Comparison of ENCODE assay signal across 1 cellular context in genomic region chr21:19540287-19540686, GRCh38.
TF ChIP-seq lines count a peak whose summit lies in the region.

No MANE protein-coding gene starts in this region.

TF ChIP-seq in K562, 482 proteins besides CTCF, POLR2A, EP300 and RAD21 (continued from another document and continues in another):
- TF ChIP-seq SMARCB1 (IDR thresholded peaks at IDR 0.05; ENCODE audit: insufficient read length, low read depth): no peak
- no peak for TF ChIP-seq ZNF431 (CRISPR knock-in tag; IDR thresholded peaks at IDR 0.05)
- TF ChIP-seq MEIS2 (IDR thresholded peaks at IDR 0.05; ENCODE audit: partially characterized antibody): no peak
- no peak for TF ChIP-seq E4F1 (CRISPR knock-in tag; IDR thresholded peaks at IDR 0.05; ENCODE audit: borderline replicate concordance)
- no peak for TF ChIP-seq TEAD4 (IDR thresholded peaks at IDR 0.05; ENCODE audit: low read length)
- TF ChIP-seq TEAD4 (CRISPR knock-in tag; IDR thresholded peaks at IDR 0.05; ENCODE audit: borderline replicate concordance): no peak
- TF ChIP-seq ZNF224 (CRISPR knock-in tag; IDR thresholded peaks at IDR 0.05): no peak
- TF ChIP-seq RERE (CRISPR knock-in tag; IDR thresholded peaks at IDR 0.05; ENCODE audit: borderline replicate concordance): no peak
- TF ChIP-seq TCF7L2 (IDR thresholded peaks at IDR 0.05; ENCODE audit: low read depth, low read length): no peak
- no peak for TF ChIP-seq SETDB1 (IDR thresholded peaks at IDR 0.05; ENCODE audit: low read length)
- TF ChIP-seq ATF1 (CRISPR knock-in tag; IDR thresholded peaks at IDR 0.05): no peak
- TF ChIP-seq ATF1 (tag; IDR thresholded peaks at IDR 0.05): no peak
- TF ChIP-seq ZNF347 (CRISPR knock-in tag; IDR thresholded peaks at IDR 0.05; ENCODE audit: low read depth): no peak
- TF ChIP-seq POLR2B (IDR thresholded peaks at IDR 0.05; ENCODE audit: low read depth, partially characterized antibody): no peak
- TF ChIP-seq, protein P1, sequence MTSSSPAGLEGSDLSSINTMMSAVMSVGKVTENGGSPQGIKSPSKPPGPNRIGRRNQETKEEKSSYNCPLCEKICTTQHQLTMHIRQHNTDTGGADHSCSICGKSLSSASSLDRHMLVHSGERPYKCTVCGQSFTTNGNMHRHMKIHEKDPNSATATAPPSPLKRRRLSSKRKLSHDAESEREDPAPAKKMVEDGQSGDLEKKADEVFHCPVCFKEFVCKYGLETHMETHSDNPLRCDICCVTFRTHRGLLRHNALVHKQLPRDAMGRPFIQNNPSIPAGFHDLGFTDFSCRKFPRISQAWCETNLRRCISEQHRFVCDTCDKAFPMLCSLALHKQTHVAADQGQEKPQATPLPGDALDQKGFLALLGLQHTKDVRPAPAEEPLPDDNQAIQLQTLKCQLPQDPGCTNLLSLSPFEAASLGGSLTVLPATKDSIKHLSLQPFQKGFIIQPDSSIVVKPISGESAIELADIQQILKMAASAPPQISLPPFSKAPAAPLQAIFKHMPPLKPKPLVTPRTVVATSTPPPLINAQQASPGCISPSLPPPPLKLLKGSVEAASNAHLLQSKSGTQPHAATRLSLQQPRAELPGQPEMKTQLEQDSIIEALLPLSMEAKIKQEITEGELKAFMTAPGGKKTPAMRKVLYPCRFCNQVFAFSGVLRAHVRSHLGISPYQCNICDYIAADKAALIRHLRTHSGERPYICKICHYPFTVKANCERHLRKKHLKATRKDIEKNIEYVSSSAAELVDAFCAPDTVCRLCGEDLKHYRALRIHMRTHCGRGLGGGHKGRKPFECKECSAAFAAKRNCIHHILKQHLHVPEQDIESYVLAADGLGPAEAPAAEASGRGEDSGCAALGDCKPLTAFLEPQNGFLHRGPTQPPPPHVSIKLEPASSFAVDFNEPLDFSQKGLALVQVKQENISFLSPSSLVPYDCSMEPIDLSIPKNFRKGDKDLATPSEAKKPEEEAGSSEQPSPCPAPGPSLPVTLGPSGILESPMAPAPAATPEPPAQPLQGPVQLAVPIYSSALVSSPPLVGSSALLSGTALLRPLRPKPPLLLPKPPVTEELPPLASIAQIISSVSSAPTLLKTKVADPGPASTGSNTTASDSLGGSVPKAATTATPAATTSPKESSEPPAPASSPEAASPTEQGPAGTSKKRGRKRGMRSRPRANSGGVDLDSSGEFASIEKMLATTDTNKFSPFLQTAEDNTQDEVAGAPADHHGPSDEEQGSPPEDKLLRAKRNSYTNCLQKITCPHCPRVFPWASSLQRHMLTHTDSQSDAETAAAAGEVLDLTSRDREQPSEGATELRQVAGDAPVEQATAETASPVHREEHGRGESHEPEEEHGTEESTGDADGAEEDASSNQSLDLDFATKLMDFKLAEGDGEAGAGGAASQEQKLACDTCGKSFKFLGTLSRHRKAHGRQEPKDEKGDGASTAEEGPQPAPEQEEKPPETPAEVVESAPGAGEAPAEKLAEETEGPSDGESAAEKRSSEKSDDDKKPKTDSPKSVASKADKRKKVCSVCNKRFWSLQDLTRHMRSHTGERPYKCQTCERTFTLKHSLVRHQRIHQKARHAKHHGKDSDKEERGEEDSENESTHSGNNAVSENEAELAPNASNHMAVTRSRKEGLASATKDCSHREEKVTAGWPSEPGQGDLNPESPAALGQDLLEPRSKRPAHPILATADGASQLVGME (CRISPR knock-in tag; IDR thresholded peaks at IDR 0.05): no peak
- TF ChIP-seq GABPA (tag; conservative IDR thresholded peaks at IDR 0.05; ENCODE audit: low read depth): peak; percentile 30; the same call in 1 of the 2 replicates
- TF ChIP-seq ZNF699 (CRISPR knock-in tag; IDR thresholded peaks at IDR 0.05; ENCODE audit: insufficient replicate concordance): no peak
- no peak for TF ChIP-seq E2F3 (CRISPR knock-in tag; IDR thresholded peaks at IDR 0.05)
- no peak for TF ChIP-seq ZNF140 (CRISPR knock-in tag; IDR thresholded peaks at IDR 0.05)
- TF ChIP-seq TRIM28 (IDR thresholded peaks at IDR 0.05): no peak
- TF ChIP-seq ZNF445 (CRISPR knock-in tag; IDR thresholded peaks at IDR 0.05; ENCODE audit: low read depth): no peak
- no peak for TF ChIP-seq L3MBTL2 (IDR thresholded peaks at IDR 0.05)
- TF ChIP-seq CREB1 (IDR thresholded peaks at IDR 0.05): no peak
- no peak for TF ChIP-seq CREB1 (CRISPR knock-in tag; IDR thresholded peaks at IDR 0.05)
- TF ChIP-seq ZNF76 (CRISPR knock-in tag; IDR thresholded peaks at IDR 0.05; ENCODE audit: borderline replicate concordance): no peak
- TF ChIP-seq SAFB (IDR thresholded peaks at IDR 0.05; ENCODE audit: borderline replicate concordance, low read depth, low read length): no peak
- TF ChIP-seq KAT8 (IDR thresholded peaks at IDR 0.05; ENCODE audit: low read depth): no peak
- TF ChIP-seq, protein P2, sequence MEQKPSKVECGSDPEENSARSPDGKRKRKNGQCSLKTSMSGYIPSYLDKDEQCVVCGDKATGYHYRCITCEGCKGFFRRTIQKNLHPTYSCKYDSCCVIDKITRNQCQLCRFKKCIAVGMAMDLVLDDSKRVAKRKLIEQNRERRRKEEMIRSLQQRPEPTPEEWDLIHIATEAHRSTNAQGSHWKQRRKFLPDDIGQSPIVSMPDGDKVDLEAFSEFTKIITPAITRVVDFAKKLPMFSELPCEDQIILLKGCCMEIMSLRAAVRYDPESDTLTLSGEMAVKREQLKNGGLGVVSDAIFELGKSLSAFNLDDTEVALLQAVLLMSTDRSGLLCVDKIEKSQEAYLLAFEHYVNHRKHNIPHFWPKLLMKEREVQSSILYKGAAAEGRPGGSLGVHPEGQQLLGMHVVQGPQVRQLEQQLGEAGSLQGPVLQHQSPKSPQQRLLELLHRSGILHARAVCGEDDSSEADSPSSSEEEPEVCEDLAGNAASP (IDR thresholded peaks at IDR 0.05): no peak
- no peak for TF ChIP-seq TFAM (CRISPR knock-in tag; conservative IDR thresholded peaks at IDR 0.05)
- TF ChIP-seq NFE2 (IDR thresholded peaks at IDR 0.05; ENCODE audit: low read depth): peak; percentile 4; the same call in 1 of the 2 replicates
- no peak for TF ChIP-seq LCOR (CRISPR knock-in tag; IDR thresholded peaks at IDR 0.05)
- no peak for TF ChIP-seq RBM17 (IDR thresholded peaks at IDR 0.05; ENCODE audit: borderline replicate concordance, low read depth, low read length)
- TF ChIP-seq TOE1 (IDR thresholded peaks at IDR 0.05; ENCODE audit: borderline replicate concordance): no peak
- TF ChIP-seq TOE1 (CRISPR knock-in tag; IDR thresholded peaks at IDR 0.05; ENCODE audit: borderline replicate concordance, low read depth): no peak
- no peak for TF ChIP-seq ZNF146 (CRISPR knock-in tag; IDR thresholded peaks at IDR 0.05; ENCODE audit: unreplicated experiment)
- no peak for TF ChIP-seq TBP (optimal IDR thresholded peaks at IDR 0.05; ENCODE audit: low read depth, low read length)
- TF ChIP-seq SMARCA4 (IDR thresholded peaks at IDR 0.05): no peak
- TF ChIP-seq ARID1B (IDR thresholded peaks at IDR 0.05): peak; percentile 47
- 0 out of 2 replicates have a peak, but pooled peaks have one; percentile 26 for TF ChIP-seq CBFA2T2 (conservative IDR thresholded peaks at IDR 0.05)
- no peak for TF ChIP-seq LARP7 (IDR thresholded peaks at IDR 0.05)
- TF ChIP-seq TRIM24 (IDR thresholded peaks at IDR 0.05): peak in 1 of 2 experiments; percentile 25; a peak in 1 of 4 replicates
- TF ChIP-seq IRF2 (CRISPR knock-in tag; IDR thresholded peaks at IDR 0.05): no peak
- TF ChIP-seq, protein P3, sequence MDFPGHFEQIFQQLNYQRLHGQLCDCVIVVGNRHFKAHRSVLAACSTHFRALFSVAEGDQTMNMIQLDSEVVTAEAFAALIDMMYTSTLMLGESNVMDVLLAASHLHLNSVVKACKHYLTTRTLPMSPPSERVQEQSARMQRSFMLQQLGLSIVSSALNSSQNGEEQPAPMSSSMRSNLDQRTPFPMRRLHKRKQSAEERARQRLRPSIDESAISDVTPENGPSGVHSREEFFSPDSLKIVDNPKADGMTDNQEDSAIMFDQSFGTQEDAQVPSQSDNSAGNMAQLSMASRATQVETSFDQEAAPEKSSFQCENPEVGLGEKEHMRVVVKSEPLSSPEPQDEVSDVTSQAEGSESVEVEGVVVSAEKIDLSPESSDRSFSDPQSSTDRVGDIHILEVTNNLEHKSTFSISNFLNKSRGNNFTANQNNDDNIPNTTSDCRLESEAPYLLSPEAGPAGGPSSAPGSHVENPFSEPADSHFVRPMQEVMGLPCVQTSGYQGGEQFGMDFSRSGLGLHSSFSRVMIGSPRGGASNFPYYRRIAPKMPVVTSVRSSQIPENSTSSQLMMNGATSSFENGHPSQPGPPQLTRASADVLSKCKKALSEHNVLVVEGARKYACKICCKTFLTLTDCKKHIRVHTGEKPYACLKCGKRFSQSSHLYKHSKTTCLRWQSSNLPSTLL (IDR thresholded peaks at IDR 0.05): no peak
- no peak for TF ChIP-seq ZBTB26 (CRISPR knock-in tag; IDR thresholded peaks at IDR 0.05)
- no peak for TF ChIP-seq RBM25 (IDR thresholded peaks at IDR 0.05; ENCODE audit: low read depth, low read length, severe bottlenecking)
- TF ChIP-seq ZNF263 (CRISPR knock-in tag; IDR thresholded peaks at IDR 0.05; ENCODE audit: borderline replicate concordance): no peak
- no peak for TF ChIP-seq ZBTB1 (CRISPR knock-in tag; IDR thresholded peaks at IDR 0.05; ENCODE audit: borderline replicate concordance, low read depth)
- TF ChIP-seq, protein P4, sequence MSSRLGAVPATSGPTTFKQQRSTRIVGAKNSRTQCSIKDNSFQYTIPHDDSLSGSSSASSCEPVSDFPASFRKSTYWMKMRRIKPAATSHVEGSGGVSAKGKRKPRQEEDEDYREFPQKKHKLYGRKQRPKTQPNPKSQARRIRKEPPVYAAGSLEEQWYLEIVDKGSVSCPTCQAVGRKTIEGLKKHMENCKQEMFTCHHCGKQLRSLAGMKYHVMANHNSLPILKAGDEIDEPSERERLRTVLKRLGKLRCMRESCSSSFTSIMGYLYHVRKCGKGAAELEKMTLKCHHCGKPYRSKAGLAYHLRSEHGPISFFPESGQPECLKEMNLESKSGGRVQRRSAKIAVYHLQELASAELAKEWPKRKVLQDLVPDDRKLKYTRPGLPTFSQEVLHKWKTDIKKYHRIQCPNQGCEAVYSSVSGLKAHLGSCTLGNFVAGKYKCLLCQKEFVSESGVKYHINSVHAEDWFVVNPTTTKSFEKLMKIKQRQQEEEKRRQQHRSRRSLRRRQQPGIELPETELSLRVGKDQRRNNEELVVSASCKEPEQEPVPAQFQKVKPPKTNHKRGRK (tag; IDR thresholded peaks at IDR 0.05): no peak
- TF ChIP-seq DNMT1 (IDR thresholded peaks at IDR 0.05): no peak
- no peak for TF ChIP-seq ZNF174 (CRISPR knock-in tag; IDR thresholded peaks at IDR 0.05)
- no peak for TF ChIP-seq SUPT5H (IDR thresholded peaks at IDR 0.05)
- peak; percentile 58; the same call in 1 of the 2 replicates for TF ChIP-seq CBFA2T3 (IDR thresholded peaks at IDR 0.05)
- TF ChIP-seq ZNF586 (CRISPR knock-in tag; conservative IDR thresholded peaks at IDR 0.05): no peak
- TF ChIP-seq TARDBP (IDR thresholded peaks at IDR 0.05): no peak
- no peak for TF ChIP-seq HMG20A (CRISPR knock-in tag; conservative IDR thresholded peaks at IDR 0.05)
